ENCODE assay signal across 8 cellular contexts in genomic region chr17:46772013-46772878, GRCh38. TPM values are rescaled to one million over a fixed set of nuclear protein-coding genes. Genes with fewer than 3 reads are reported as not detected.
DNase-seq lines count a peak whose midpoint lies in the region; ATAC-seq and TF ChIP-seq lines count a peak whose summit lies in the region.

No MANE protein-coding gene starts in this region.

- H4K91ac ChIP-seq in IMR-90 (ENCODE audit: insufficient read depth, low read depth, low read length) (peak overlapping the region; percentile 55; the same call in 1 of the 2 replicates), trophoblast cell (ENCODE audit: low read depth, low read length) (peak overlapping the region; percentile 91)

- H2AK9ac ChIP-seq in IMR-90 (replicated peaks; ENCODE audit: low read depth, low read length, poor library complexity), result peak overlapping the region; percentile 82

- no peak overlapping the region; the same call in 1 of the 2 replicates for H3K56ac ChIP-seq in IMR-90 (ENCODE audit: extremely low read depth, insufficient read depth, low read length)

- no peak overlapping the region for H3K18ac ChIP-seq in IMR-90 (ENCODE audit: low read depth, low read length)
- H3K18ac ChIP-seq in trophoblast cell (ENCODE audit: low read length), result peak overlapping the region; percentile 20

- H3K27ac Mint-ChIP-seq in activated CD8-positive, alpha-beta T cell treated with anti-CD3 and anti-CD28 coated beads for 36 hours, result no peak overlapping the region

- H4K5ac ChIP-seq in IMR-90 (ENCODE audit: low read depth, low read length), result peak overlapping the region; percentile 43; the same call in 1 of the 2 replicates

- TF ChIP-seq CTCF in IMR-90 (conservative IDR thresholded peaks at IDR 0.05; ENCODE audit: low read depth, low read length) (no peak), gastroesophageal sphincter (IDR thresholded peaks at IDR 0.05) (no peak)
- no peak for TF ChIP-seq CTCF in activated CD8-positive, alpha-beta T cell treated with anti-CD3 and anti-CD28 coated beads for 36 hours (IDR thresholded peaks at IDR 0.05)

- H3K27me3 Mint-ChIP-seq in activated CD8-positive, alpha-beta T cell treated with anti-CD3 and anti-CD28 coated beads for 36 hours, result peaks cover 38% of the 10 kb centered on the region

- DNase-seq in Daoy (ENCODE audit: low read depth) (peak; percentile 70), IMR-90 (no peak), trophoblast cell (peak in 1 of 2 donors; percentile 30), AG08396 (ENCODE audit: low spot score) (no peak)
- DNase-seq in activated CD8-positive, alpha-beta T cell treated with anti-CD3 and anti-CD28 coated beads for 36 hours, result peak; percentile 25
- no peak for DNase-seq in activated CD4-positive, CD25-positive, alpha-beta regulatory T cell treated with anti-CD3 and anti-CD28 coated beads, Interleukin-2, amount 50 U/mL, for 72 hours

- peaks cover 19% of the 10 kb centered on the region for H3K4me1 Mint-ChIP-seq in activated CD8-positive, alpha-beta T cell treated with anti-CD3 and anti-CD28 coated beads for 36 hours (ENCODE audit: low read depth)

- peak overlapping the region; percentile 46 for H3K9ac ChIP-seq in IMR-90 (ENCODE audit: low read depth, low read length)
- no peak overlapping the region for H3K9ac ChIP-seq in trophoblast cell (ENCODE audit: low read length)

- TF ChIP-seq EP300 in gastroesophageal sphincter (IDR thresholded peaks at IDR 0.05), result no peak

- intact Hi-C loops in IMR-90 (cut with micrococcal nuclease), result loop anchor here (5.0 kb wide), 1 partner anchor 45 kb away; the partner anchor contains the start of gene WNT3
- intact Hi-C loops in activated CD8-positive, alpha-beta T cell treated with anti-CD3 and anti-CD28 coated beads for 36 hours (cut with micrococcal nuclease), result no loop called here

- H2BK120ac ChIP-seq in IMR-90 (ENCODE audit: low read depth, low read length) (peak overlapping the region; percentile 12), trophoblast cell (ENCODE audit: insufficient read depth, low read length, poor library complexity) (peak overlapping the region; percentile 45)

- WGBS in IMR-90 (ENCODE audit: extremely low coverage in 2 of 2, insufficient read length in 1 of 2), 2 experiments, result 25% methylated on average over 19 of the region's 60 CpGs; no CpG with 5 or more reads in 1 of the 2 experiments
- WGBS in gastroesophageal sphincter (ENCODE audit: low coverage in 1 of 2), 2 donors, result 11% methylated on average over 26 of the region's 60 CpGs; no CpG with 5 or more reads in 1 of the 2 donors
- no CpG with 5 or more reads among the region's 60 CpGs for WGBS in trophoblast cell (ENCODE audit: extremely low coverage, insufficient coverage, insufficient read length)

- H3K9me3 Mint-ChIP-seq in activated CD8-positive, alpha-beta T cell treated with anti-CD3 and anti-CD28 coated beads for 36 hours, result no peaks in the 10 kb centered on the region

- peak overlapping the region; percentile 64 for H3K4ac ChIP-seq in IMR-90 (ENCODE audit: low read depth, low read length)
- no peak overlapping the region for H3K4ac ChIP-seq in trophoblast cell (ENCODE audit: low read depth, low read length)

- H3K4me3 Mint-ChIP-seq in activated CD8-positive, alpha-beta T cell treated with anti-CD3 and anti-CD28 coated beads for 36 hours, result peak overlapping the region; percentile 66

- H3K36me3 ChIP-seq in IMR-90 (ENCODE audit: control insufficient read depth, insufficient read depth, low read length) (no peaks in the 10 kb centered on the region), gastroesophageal sphincter (no peaks in the 10 kb centered on the region), trophoblast cell (ENCODE audit: control insufficient read depth in 1 of 2, insufficient read depth in 2 of 2, low read length in 2 of 2) (peaks cover 3 to 5% of the 10 kb centered on the region in 2 experiments)

- dilution Hi-C loops in IMR-90 (cut with HindIII; ENCODE audit: low sequenced_read_pairs, unreplicated experiment), result no loop called here

- in situ Hi-C loops in IMR-90 (cut with MboI; ENCODE audit: low sequenced_read_pairs), result no loop called here

- H2BK12ac ChIP-seq in trophoblast cell (ENCODE audit: low read length), result peak overlapping the region; percentile 19

- peaks cover 2% of the 10 kb centered on the region for H3K79me2 ChIP-seq in trophoblast cell (ENCODE audit: control insufficient read depth, insufficient read depth, low read length, poor library complexity)

- H3K27ac ChIP-seq in IMR-90 (ENCODE audit: insufficient read depth, low read length) (no peak overlapping the region; the same call in 1 of the 2 replicates), gastroesophageal sphincter (peak overlapping the region in 2 of 4 donors; percentile 71 to 82), trophoblast cell (ENCODE audit: low read depth, low read length) (peak overlapping the region; percentile 40)

- no peak overlapping the region for H2BK5ac ChIP-seq in IMR-90 (ENCODE audit: low read depth, low read length, poor library complexity, severe bottlenecking)
- H2BK5ac ChIP-seq in trophoblast cell (ENCODE audit: low read depth, low read length, poor library complexity), result peak overlapping the region; percentile 58

- H3K14ac ChIP-seq in IMR-90 (replicated peaks; ENCODE audit: low read depth, low read length), result no peak overlapping the region
- peak overlapping the region; percentile 21 for H3K14ac ChIP-seq in trophoblast cell (ENCODE audit: low read length)

- H3K4me1 ChIP-seq in IMR-90 (ENCODE audit: control insufficient read depth, insufficient read depth, low read length), result no peaks in the 10 kb centered on the region; the same call in none of the 2 replicates
- H3K4me1 ChIP-seq in gastroesophageal sphincter, result peaks cover 0 to 26% (median 5%) of the 10 kb centered on the region in 3 donors
- peaks cover 17 to 18% of the 10 kb centered on the region in 2 experiments for H3K4me1 ChIP-seq in trophoblast cell (ENCODE audit: control insufficient read depth in 1 of 2, insufficient read depth in 2 of 2, low read length in 2 of 2)

- TF ChIP-seq POLR2A in IMR-90 (IDR thresholded peaks at IDR 0.05; ENCODE audit: low read depth, low read length) (no peak), gastroesophageal sphincter (IDR thresholded peaks at IDR 0.05) (no peak)

- H3K9me3 ChIP-seq in IMR-90 (ENCODE audit: control insufficient read depth, insufficient read depth, low read length), result no peaks in the 10 kb centered on the region
- H3K9me3 ChIP-seq in gastroesophageal sphincter, result no peaks in the 10 kb centered on the region
- H3K9me3 ChIP-seq in trophoblast cell (ENCODE audit: insufficient read depth, low read depth, low read length), result peaks cover 4% of the 10 kb centered on the region

- H2BK20ac ChIP-seq in IMR-90 (ENCODE audit: low read depth, low read length), result no peak overlapping the region

- no TSS peak for BruUV-seq in IMR-90 (replicated peaks; lab: Mats Ljungman, UMichigan)

- H3K36me3 Mint-ChIP-seq in activated CD8-positive, alpha-beta T cell treated with anti-CD3 and anti-CD28 coated beads for 36 hours (ENCODE audit: low read depth), result no peaks in the 10 kb centered on the region

- H3K4me2 ChIP-seq in IMR-90 (ENCODE audit: low read depth, low read length) (peak overlapping the region; percentile 51), trophoblast cell (ENCODE audit: low read length) (peak overlapping the region; percentile 57)

- peak overlapping the region; percentile 36 for H4K12ac ChIP-seq in trophoblast cell (ENCODE audit: low read depth, low read length)

- peaks cover 7% of the 10 kb centered on the region; the same call in 1 of the 2 replicates for H3K9me1 ChIP-seq in IMR-90 (ENCODE audit: insufficient read depth, low read length)

- H3K27me3 ChIP-seq in IMR-90 (ENCODE audit: control insufficient read depth, insufficient read depth, low read length) (no peaks in the 10 kb centered on the region; the same call in 1 of the 2 replicates), gastroesophageal sphincter (peaks cover 21% of the 10 kb centered on the region), trophoblast cell (ENCODE audit: insufficient read depth, low read length) (no peaks in the 10 kb centered on the region)

- no peaks in the 10 kb centered on the region for H4K20me1 ChIP-seq in IMR-90 (ENCODE audit: insufficient read depth, low read length)

- no peak for TF ChIP-seq RAD21 in IMR-90 (IDR thresholded peaks at IDR 0.05; ENCODE audit: low read length)

- H2AK5ac ChIP-seq in IMR-90 (ENCODE audit: low read depth, low read length), result no peak overlapping the region; the same call in 1 of the 2 replicates
- no peak overlapping the region for H2AK5ac ChIP-seq in trophoblast cell (ENCODE audit: low read length)

- no peak overlapping the region for H3K23ac ChIP-seq in IMR-90 (ENCODE audit: low read depth, low read length)
- no peak overlapping the region for H3K23ac ChIP-seq in trophoblast cell (ENCODE audit: low read length)

- H2AFZ ChIP-seq in IMR-90 (replicated peaks; ENCODE audit: low read length, poor library complexity) (peak overlapping the region; percentile 94), trophoblast cell (ENCODE audit: insufficient read depth, low read length, poor library complexity) (peak overlapping the region; percentile 42)

- CTCF ChIA-PET in IMR-90 (lab: Yijun Ruan, JAX), result no interaction called here
- CTCF ChIA-PET in activated CD8-positive, alpha-beta T cell treated with anti-CD3 and anti-CD28 coated beads for 36 hours (lab: Charles Lee), result no interaction called here

- H4K8ac ChIP-seq in IMR-90 (ENCODE audit: low read depth in 2 of 2, low read length in 2 of 2) (peak overlapping the region; percentile 1 to 75; a peak in 1 of 4 replicates), trophoblast cell (ENCODE audit: low read depth, low read length) (peak overlapping the region; percentile 66)

- H3K79me1 ChIP-seq in IMR-90 (ENCODE audit: low read depth in 1 of 2, low read length in 2 of 2), result 0 out of 4 replicates have a peak, but pooled peaks cover 0 to 5% of the 10 kb centered on the region in 2 experiments
- H3K79me1 ChIP-seq in trophoblast cell (ENCODE audit: low read length), result peaks cover 9% of the 10 kb centered on the region

- H3K4me3 ChIP-seq in IMR-90 (ENCODE audit: insufficient read depth, low read depth, low read length), result peak overlapping the region; percentile 57
- H3K4me3 ChIP-seq in gastroesophageal sphincter, result peak overlapping the region; percentile 27 to 70
- peak overlapping the region; percentile 69 for H3K4me3 ChIP-seq in trophoblast cell (ENCODE audit: low read depth, low read length)

- ATAC-seq in IMR-90 (ENCODE audit: low read depth) (peak; percentile 16), gastroesophageal sphincter (no peak), GM18511 (IDR thresholded peaks at IDR 0.05; ENCODE audit: unreplicated experiment) (no peak)
- no peak for ATAC-seq in activated CD8-positive, alpha-beta T cell treated with anti-CD3 and anti-CD28 coated beads for 36 hours

- H2BK15ac ChIP-seq in IMR-90 (ENCODE audit: low read depth, low read length), result 0 out of 3 replicates have a peak overlapping the region, but pooled peaks have one; percentile 26

- POLR2A ChIA-PET in IMR-90 (lab: Charles Lee; ENCODE audit: unreplicated experiment), result no interaction called here
- POLR2A ChIA-PET in activated CD8-positive, alpha-beta T cell treated with anti-CD3 and anti-CD28 coated beads for 36 hours (lab: Charles Lee), result no interaction called here

RNA-seq across cellular contexts. Expression of gene WNT3, which starts 46.2 kb away (rescaled TPM):
- total RNA-seq in Daoy (2014; rRNA removed; shearing (Covaris generic)), result 2.4 and 3.4 TPM in 2 replicates
- total RNA-seq in IMR-90 (2012; rRNA removed) (0.56 and 0.72 TPM in 2 replicates), gastroesophageal sphincter (1 to 10 TPM in 2 of 4 donors, under 1 TPM in 2; 0.62 to 1.4 (median 0.99) TPM)
- polyA plus RNA-seq in IMR-90 (2012; rRNA removed), result 0.99 and 1.0 TPM in 2 replicates
- 0.58 and 0.71 TPM in 2 replicates for polyA plus RNA-seq in IMR-90 (2012; cell fraction: cytosol; rRNA removed)
- 3.1 and 4.9 TPM in 2 replicates for polyA plus RNA-seq in IMR-90 (2012; cell fraction: nucleus; rRNA removed; ENCODE audit: low replicate concordance)
- total RNA-seq in activated CD8-positive, alpha-beta T cell treated with anti-CD3 and anti-CD28 coated beads for 36 hours, result under 1 TPM in 1 of 2 experiments, not detected in 1; 0.09 TPM
- polyA plus RNA-seq in trophoblast cell (2013), result 6.5 and 6.7 TPM in 2 replicates

Comparison
In these comparisons a context has a peak if more than half of its experiments do, and no peak if none do; other contexts are left out.
1. DNase-seq: peak in Daoy (single experiment) and activated CD8-positive, alpha-beta T cell treated with anti-CD3 and anti-CD28 coated beads for 36 hours (single experiment); none in IMR-90 (single experiment), activated CD4-positive, CD25-positive, alpha-beta regulatory T cell treated with anti-CD3 and anti-CD28 coated beads, Interleukin-2, amount 50 U/mL, for 72 hours (single experiment) and AG08396 (single experiment).
2. Peak in every context shown above with its lines, with median percentiles within 50 percentile points of each other: H3K4me3 ChIP-seq.